ENCODE assay signal across 1 cellular context in genomic region chr2:47509250-47509649, GRCh38.
TF ChIP-seq lines count a peak whose summit lies in the region.

No MANE protein-coding gene starts in this region.

TF ChIP-seq in HepG2, 621 proteins besides CTCF, POLR2A, EP300 and RAD21 (continued from another document):
- TF ChIP-seq ZBTB4 (CRISPR knock-in tag; IDR thresholded peaks at IDR 0.05; ENCODE audit: borderline replicate concordance) (no peak), ZFYVE20 (CRISPR knock-in tag; IDR thresholded peaks at IDR 0.05; ENCODE audit: borderline replicate concordance, low read depth) (no peak), ZNF253 (CRISPR knock-in tag; IDR thresholded peaks at IDR 0.05; ENCODE audit: borderline replicate concordance) (no peak), ZNF510 (CRISPR knock-in tag; IDR thresholded peaks at IDR 0.05; ENCODE audit: low read depth) (no peak), FOXK1 (CRISPR knock-in tag; IDR thresholded peaks at IDR 0.05; ENCODE audit: borderline replicate concordance, low read depth) (no peak), ZNF335 (CRISPR knock-in tag; IDR thresholded peaks at IDR 0.05) (no peak), ZKSCAN1 (IDR thresholded peaks at IDR 0.05; ENCODE audit: low read length) (no peak), ZZZ3 (CRISPR knock-in tag; IDR thresholded peaks at IDR 0.05; ENCODE audit: borderline replicate concordance) (no peak), ZNF263 (CRISPR knock-in tag; IDR thresholded peaks at IDR 0.05) (no peak), ZFP36 (IDR thresholded peaks at IDR 0.05; ENCODE audit: borderline replicate concordance, low read depth, low read length, partially characterized antibody) (no peak)
